Comparison of ENCODE assay signal across 8 cellular contexts in the genomic region with DNA sequence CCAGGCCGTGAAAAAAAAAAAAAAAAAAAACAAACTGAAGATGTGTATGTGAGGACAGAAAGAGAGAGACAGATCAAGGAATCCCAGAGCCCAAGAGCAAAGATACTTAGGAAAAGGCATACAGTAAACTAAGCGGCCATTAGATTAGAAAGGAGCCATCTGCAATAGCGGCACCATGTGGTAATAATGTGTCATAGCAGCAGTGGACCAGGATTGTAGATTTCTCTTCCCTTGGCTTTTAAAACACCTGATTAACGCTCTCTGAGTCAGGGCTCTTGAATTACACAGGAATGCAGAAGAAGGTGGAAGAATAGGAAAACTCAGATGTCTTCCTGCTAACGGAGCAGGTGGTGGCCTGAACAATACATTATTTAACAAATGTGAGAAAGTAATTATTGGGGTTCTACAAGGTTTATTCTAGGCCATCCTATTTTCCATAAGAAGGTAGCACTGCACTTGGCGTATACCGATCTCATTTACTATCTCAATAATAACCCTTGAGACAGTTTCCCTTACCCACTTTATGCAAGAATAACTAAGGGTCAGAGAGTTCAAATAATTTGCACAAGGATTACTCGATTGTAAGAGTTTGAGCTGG.
DNase-seq lines count a peak whose midpoint lies in the region; ATAC-seq and TF ChIP-seq lines count a peak whose summit lies in the region.

No MANE protein-coding gene starts in this region.

- no peaks in the 10 kb centered on the region; the same call in 1 of the 2 replicates for H3K27me3 Mint-ChIP-seq in WTC11 (ENCODE audit: low read depth)

- TF ChIP-seq CTCF in GM12865 (IDR thresholded peaks at IDR 0.05; ENCODE audit: insufficient read depth, low read depth, low read length, missing control alignments) (peak; percentile 87), WTC11 (IDR thresholded peaks at IDR 0.05) (peak; percentile 77)

- H3K4me1 Mint-ChIP-seq in WTC11, result peaks cover 19% of the 10 kb centered on the region

- H3K4me3 ChIP-seq in GM12865 (ENCODE audit: low read depth, low read length), result no peak overlapping the region

- H3K4me3 Mint-ChIP-seq in WTC11, result no peak overlapping the region

- H3K36me3 Mint-ChIP-seq in WTC11, result no peaks in the 10 kb centered on the region

- in situ Hi-C loops in ACHN (cut with HindIII; ENCODE audit: low pct_ligation_motif_present, low pct_unique_long_range_greater_than_20kb, low sequenced_read_pairs), result loop anchor here (25.0 kb wide), 1 partner anchor 254 kb away; no protein-coding TSS in a partner anchor

- peak overlapping the region; percentile 42; the same call in 1 of the 2 replicates for H3K27ac Mint-ChIP-seq in WTC11

- ATAC-seq in HG02571 (IDR thresholded peaks at IDR 0.05; ENCODE audit: unreplicated experiment) (peak; percentile 77), WTC11 (peak; percentile 89)

- DNase-seq in ACHN (peak; percentile 57), GM12865 (ENCODE audit: low read depth) (peak; percentile 41), NCI-H1105 treated with DMSO at 0.1 percent for 48 hours (lab: John Stamatoyannopoulos, UW) (peak; percentile 57), WTC11 (ENCODE audit: low spot score) (peak; percentile 67), glomerular visceral epithelial cell (ENCODE audit: extremely low spot score) (peak; percentile 67), retina (peak; percentile 71), NCI-H1436 treated with DMSO at 0.1 percent for 48 hours (lab: John Stamatoyannopoulos, UW) (no peak)

- CTCF ChIA-PET in WTC11 (lab: Charles Lee), result interaction anchor here (0.6 to 2.3 kb wide), 9 partner anchors 14 to 992 kb away, joined by 3 to 18 read pairs (median 6); no protein-coding TSS in a partner anchor

- POLR2A ChIA-PET in WTC11 (lab: Charles Lee), result interaction anchor here (1.2 kb wide), 1 partner anchor 161 kb away, joined by 4 read pairs; no protein-coding TSS in a partner anchor

- peaks cover under 1% of the 10 kb centered on the region for H3K9me3 Mint-ChIP-seq in WTC11

TF ChIP-seq in WTC11, 78 proteins besides CTCF, POLR2A, EP300 and RAD21:
- peak; percentile 68; the same call in 1 of the 2 replicates for TF ChIP-seq NFE2L1 (CRISPR knock-in tag; IDR thresholded peaks at IDR 0.05)
- TF ChIP-seq, protein P1, sequence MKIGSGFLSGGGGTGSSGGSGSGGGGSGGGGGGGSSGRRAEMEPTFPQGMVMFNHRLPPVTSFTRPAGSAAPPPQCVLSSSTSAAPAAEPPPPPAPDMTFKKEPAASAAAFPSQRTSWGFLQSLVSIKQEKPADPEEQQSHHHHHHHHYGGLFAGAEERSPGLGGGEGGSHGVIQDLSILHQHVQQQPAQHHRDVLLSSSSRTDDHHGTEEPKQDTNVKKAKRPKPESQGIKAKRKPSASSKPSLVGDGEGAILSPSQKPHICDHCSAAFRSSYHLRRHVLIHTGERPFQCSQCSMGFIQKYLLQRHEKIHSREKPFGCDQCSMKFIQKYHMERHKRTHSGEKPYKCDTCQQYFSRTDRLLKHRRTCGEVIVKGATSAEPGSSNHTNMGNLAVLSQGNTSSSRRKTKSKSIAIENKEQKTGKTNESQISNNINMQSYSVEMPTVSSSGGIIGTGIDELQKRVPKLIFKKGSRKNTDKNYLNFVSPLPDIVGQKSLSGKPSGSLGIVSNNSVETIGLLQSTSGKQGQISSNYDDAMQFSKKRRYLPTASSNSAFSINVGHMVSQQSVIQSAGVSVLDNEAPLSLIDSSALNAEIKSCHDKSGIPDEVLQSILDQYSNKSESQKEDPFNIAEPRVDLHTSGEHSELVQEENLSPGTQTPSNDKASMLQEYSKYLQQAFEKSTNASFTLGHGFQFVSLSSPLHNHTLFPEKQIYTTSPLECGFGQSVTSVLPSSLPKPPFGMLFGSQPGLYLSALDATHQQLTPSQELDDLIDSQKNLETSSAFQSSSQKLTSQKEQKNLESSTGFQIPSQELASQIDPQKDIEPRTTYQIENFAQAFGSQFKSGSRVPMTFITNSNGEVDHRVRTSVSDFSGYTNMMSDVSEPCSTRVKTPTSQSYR (CRISPR knock-in tag; IDR thresholded peaks at IDR 0.05), result no peak
- TF ChIP-seq KAT7 (CRISPR knock-in tag; IDR thresholded peaks at IDR 0.05; ENCODE audit: borderline replicate concordance), result no peak
TF ChIP-seq in WTC11: peak in this region for 1.
